In genomic region chr9:89606567-89607311, GRCh38 we compare ENCODE assay signal across 8 cellular contexts. TPM values are rescaled to one million over a fixed set of nuclear protein-coding genes. Genes with fewer than 3 reads are reported as not detected.
DNase-seq lines count a peak whose midpoint lies in the region; ATAC-seq and TF ChIP-seq lines count a peak whose summit lies in the region.

No MANE protein-coding gene starts in this region.

- no peak for ATAC-seq in activated B cell treated with CpG ODN at 0.5 μM for 24 hours (ENCODE audit: low read depth)
- no peak for ATAC-seq in stimulated activated memory B cell treated with anti-CD40 and anti-IgM and Interleukin-4, amounts not matched to agents 10 μg/mL and 1 μg/mL and 100 μg/mL, for 72 hours
- no peak for ATAC-seq in GM18519 (IDR thresholded peaks at IDR 0.05; ENCODE audit: low FRiP score, unreplicated experiment)

- no peak overlapping the region for H4K91ac ChIP-seq in mesenchymal stem cell (ENCODE audit: low read length)

- WGBS in HUES64 = 20% methylated on average over 9 of the region's 9 CpGs
- 17% methylated on average over 7 of the region's 9 CpGs for WGBS in mesenchymal stem cell

- no peaks in the 10 kb centered on the region for H3K9me3 Mint-ChIP-seq in activated B cell treated with CpG ODN at 0.5 μM for 24 hours
- H3K9me3 Mint-ChIP-seq in stimulated activated memory B cell treated with anti-CD40 and anti-IgM and Interleukin-4, amounts not matched to agents 10 μg/mL and 1 μg/mL and 100 μg/mL, for 72 hours = no peaks in the 10 kb centered on the region

- DNase-seq in activated B cell treated with CpG ODN at 0.5 μM for 24 hours (no peak), mesenchymal stem cell (peak; percentile 50), NCI-H187 treated with DMSO at 0.1 percent for 48 hours (lab: John Stamatoyannopoulos, UW) (no peak)

- no peaks in the 10 kb centered on the region for H3K36me3 Mint-ChIP-seq in activated B cell treated with CpG ODN at 0.5 μM for 24 hours (ENCODE audit: low read depth)
- no peaks in the 10 kb centered on the region for H3K36me3 Mint-ChIP-seq in stimulated activated memory B cell treated with anti-CD40 and anti-IgM and Interleukin-4, amounts not matched to agents 10 μg/mL and 1 μg/mL and 100 μg/mL, for 72 hours

- H3K27me3 Mint-ChIP-seq in activated B cell treated with CpG ODN at 0.5 μM for 24 hours = no peaks in the 10 kb centered on the region
- peaks cover 38% of the 10 kb centered on the region for H3K27me3 Mint-ChIP-seq in stimulated activated memory B cell treated with anti-CD40 and anti-IgM and Interleukin-4, amounts not matched to agents 10 μg/mL and 1 μg/mL and 100 μg/mL, for 72 hours

- peak overlapping the region; percentile 26 for H3K27ac Mint-ChIP-seq in activated B cell treated with CpG ODN at 0.5 μM for 24 hours
- H3K27ac Mint-ChIP-seq in stimulated activated memory B cell treated with anti-CD40 and anti-IgM and Interleukin-4, amounts not matched to agents 10 μg/mL and 1 μg/mL and 100 μg/mL, for 72 hours = peak overlapping the region; percentile 77

- H3K23ac ChIP-seq in mesenchymal stem cell (ENCODE audit: low read length in 2 of 2) = no peak overlapping the region

- no peak overlapping the region for H2AFZ ChIP-seq in mesenchymal stem cell (ENCODE audit: low read depth, low read length)

- peaks cover 24 to 49% (median 36%) of the 10 kb centered on the region in 11 experiments for H3K27me3 ChIP-seq in BLaER1 treated with 17β-estradiol and CSF1 and Interleukin-3, amounts not matched to agents 10 nM and 100 nM
- H3K27me3 ChIP-seq in HUES64 (ENCODE audit: insufficient read depth, low read length) = peaks cover 71% of the 10 kb centered on the region
- H3K27me3 ChIP-seq in endocrine pancreas (ENCODE audit: control insufficient read depth, insufficient read depth, low read length) = no peaks in the 10 kb centered on the region
- H3K27me3 ChIP-seq in mesenchymal stem cell (ENCODE audit: control insufficient read depth in 1 of 2, insufficient read depth in 1 of 2, low read length in 2 of 2) = peaks cover 25 to 27% of the 10 kb centered on the region in 2 experiments

- intact Hi-C loops in activated B cell treated with CpG ODN at 0.5 μM for 24 hours (cut with micrococcal nuclease) = loop anchor here (10.0 kb wide), 1 partner anchor 1258 kb away; no protein-coding TSS in a partner anchor

- no peak overlapping the region for H2BK120ac ChIP-seq in mesenchymal stem cell (ENCODE audit: low read depth, low read length)

- H3K4me1 Mint-ChIP-seq in activated B cell treated with CpG ODN at 0.5 μM for 24 hours = peaks cover 32% of the 10 kb centered on the region
- H3K4me1 Mint-ChIP-seq in stimulated activated memory B cell treated with anti-CD40 and anti-IgM and Interleukin-4, amounts not matched to agents 10 μg/mL and 1 μg/mL and 100 μg/mL, for 72 hours = peaks cover 40% of the 10 kb centered on the region

- no peaks in the 10 kb centered on the region for H3K36me3 ChIP-seq in BLaER1 treated with 17β-estradiol and CSF1 and Interleukin-3, amounts not matched to agents 10 nM and 100 nM
- H3K36me3 ChIP-seq in HUES64 (ENCODE audit: insufficient read depth, low read length) (peaks cover 2% of the 10 kb centered on the region; the same call in 1 of the 2 replicates), endocrine pancreas (ENCODE audit: control insufficient read depth, insufficient read depth, low read length) (no peaks in the 10 kb centered on the region), mesenchymal stem cell (ENCODE audit: control insufficient read depth in 1 of 2, insufficient read depth in 2 of 2, low read depth in 1 of 2, low read length in 2 of 2) (no peaks in the 10 kb centered on the region)

- peak overlapping the region in 1 of 2 experiments; percentile 94 for H3K18ac ChIP-seq in mesenchymal stem cell (ENCODE audit: low read depth in 1 of 2, low read length in 2 of 2)

- no peak overlapping the region for H2BK12ac ChIP-seq in mesenchymal stem cell (ENCODE audit: low read length in 2 of 2)

- peak overlapping the region; percentile 64 to 78 (median 70) for H3K4me3 ChIP-seq in BLaER1 treated with 17β-estradiol and CSF1 and Interleukin-3, amounts not matched to agents 10 nM and 100 nM
- H3K4me3 ChIP-seq in HUES64 (ENCODE audit: low read length) = peak overlapping the region; percentile 66
- H3K4me3 ChIP-seq in endocrine pancreas (ENCODE audit: control insufficient read depth, insufficient read depth, low read length) = peak overlapping the region; percentile 30
- H3K4me3 ChIP-seq in mesenchymal stem cell (ENCODE audit: insufficient read depth in 1 of 2, low read depth in 1 of 2, low read length in 2 of 2) = peak overlapping the region in 1 of 2 experiments; percentile 86

- no peak overlapping the region for H2BK5ac ChIP-seq in mesenchymal stem cell (ENCODE audit: low read depth, low read length, poor library complexity, severe bottlenecking)

- H2AK5ac ChIP-seq in mesenchymal stem cell (ENCODE audit: low read length, severe bottlenecking) = no peak overlapping the region

- peak overlapping the region in 6 of 11 experiments; percentile 59 to 70 (median 66); a peak in 10 of 22 replicates for H3K27ac ChIP-seq in BLaER1 treated with 17β-estradiol and CSF1 and Interleukin-3, amounts not matched to agents 10 nM and 100 nM
- H3K27ac ChIP-seq in HUES64 (ENCODE audit: low read depth, low read length) (no peak overlapping the region), mesenchymal stem cell (ENCODE audit: low read length, poor library complexity, severe bottlenecking) (no peak overlapping the region)

- CTCF ChIA-PET in activated B cell treated with CpG ODN at 0.5 μM for 24 hours (lab: Charles Lee) = interaction anchor here (1.9 kb wide), 1 partner anchor 493 kb away, joined by 7 read pairs; no protein-coding TSS in a partner anchor

- peak overlapping the region; percentile 76 for H4K8ac ChIP-seq in mesenchymal stem cell (ENCODE audit: low read length)

- H3K14ac ChIP-seq in mesenchymal stem cell (ENCODE audit: low read length in 2 of 2) = no peak overlapping the region

- peaks cover 2% of the 10 kb centered on the region for H3K79me1 ChIP-seq in mesenchymal stem cell (replicated peaks; ENCODE audit: low read length, poor library complexity, severe bottlenecking)

- peak overlapping the region; percentile 84 for H3K4me3 Mint-ChIP-seq in activated B cell treated with CpG ODN at 0.5 μM for 24 hours
- peak overlapping the region; percentile 88 for H3K4me3 Mint-ChIP-seq in stimulated activated memory B cell treated with anti-CD40 and anti-IgM and Interleukin-4, amounts not matched to agents 10 μg/mL and 1 μg/mL and 100 μg/mL, for 72 hours

- peak overlapping the region in 10 of 11 experiments; percentile 62 to 83 (median 74); a peak in 16 of 22 replicates for H3K9ac ChIP-seq in BLaER1 treated with 17β-estradiol and CSF1 and Interleukin-3, amounts not matched to agents 10 nM and 100 nM
- no peak overlapping the region for H3K9ac ChIP-seq in HUES64 (ENCODE audit: low read depth, low read length)
- H3K9ac ChIP-seq in endocrine pancreas (ENCODE audit: control insufficient read depth, insufficient read depth, low read length) = peak overlapping the region; percentile 44
- H3K9ac ChIP-seq in mesenchymal stem cell (ENCODE audit: low read length) = peak overlapping the region; percentile 87

- H3K9me3 ChIP-seq in BLaER1 treated with 17β-estradiol and CSF1 and Interleukin-3, amounts not matched to agents 10 nM and 100 nM (replicated peaks in 1 of 11) = peaks cover 0 to 4% (median under 1%) of the 10 kb centered on the region in 11 experiments; a peak in 8 of 22 replicates
- no peaks in the 10 kb centered on the region for H3K9me3 ChIP-seq in HUES64 (ENCODE audit: insufficient read depth, low read depth, low read length)
- H3K9me3 ChIP-seq in endocrine pancreas (ENCODE audit: control insufficient read depth, low read length) = no peaks in the 10 kb centered on the region
- H3K9me3 ChIP-seq in mesenchymal stem cell (ENCODE audit: control insufficient read depth, low read length) = peaks cover 4% of the 10 kb centered on the region

- peaks cover 0 to 26% (median 13%) of the 10 kb centered on the region in 11 experiments; a peak in 11 of 22 replicates for H4K20me1 ChIP-seq in BLaER1 treated with 17β-estradiol and CSF1 and Interleukin-3, amounts not matched to agents 10 nM and 100 nM

- no peak overlapping the region for H3K4ac ChIP-seq in mesenchymal stem cell (ENCODE audit: low read depth in 1 of 2, low read length in 2 of 2)

- H2BK15ac ChIP-seq in mesenchymal stem cell (ENCODE audit: low read depth, poor library complexity, severe bottlenecking) = no peak overlapping the region

- H3K4me2 ChIP-seq in BLaER1 treated with 17β-estradiol and CSF1 and Interleukin-3, amounts not matched to agents 10 nM and 100 nM = peak overlapping the region; percentile 97 to 100 (median 99)
- H3K4me2 ChIP-seq in mesenchymal stem cell (ENCODE audit: low read length, poor library complexity, severe bottlenecking) = peak overlapping the region; percentile 19

- no peak for TF ChIP-seq CTCF in activated B cell treated with CpG ODN at 0.5 μM for 24 hours (IDR thresholded peaks at IDR 0.05)

- H3K4me1 ChIP-seq in BLaER1 treated with 17β-estradiol and CSF1 and Interleukin-3, amounts not matched to agents 10 nM and 100 nM = peaks cover 34 to 49% (median 45%) of the 10 kb centered on the region in 10 experiments
- H3K4me1 ChIP-seq in HUES64 (ENCODE audit: insufficient read depth, low read length) (peaks cover 20% of the 10 kb centered on the region), endocrine pancreas (ENCODE audit: control insufficient read depth, insufficient read depth, low read length) (peaks cover 6% of the 10 kb centered on the region), mesenchymal stem cell (ENCODE audit: control insufficient read depth, insufficient read depth, low read depth, low read length) (peaks cover 33% of the 10 kb centered on the region)

- POLR2A ChIA-PET in activated B cell treated with CpG ODN at 0.5 μM for 24 hours (lab: Charles Lee) = no interaction called here

RNA-seq across cellular contexts. Expression of gene GADD45G, which starts 1.9 kb away (rescaled TPM):
- 3.3 TPM for polyA plus RNA-seq in HUES64 (2013, experiment 1 of 2)
- 3.8 TPM for polyA plus RNA-seq in HUES64 (2013, experiment 2 of 2)
- 7.5 and 7.6 TPM in 2 replicates for total RNA-seq in activated B cell treated with CpG ODN at 0.5 μM for 24 hours
- 5.9 TPM for polyA plus RNA-seq in mesenchymal stem cell (2013, experiment 1 of 2)
- 5.1 TPM for polyA plus RNA-seq in mesenchymal stem cell (2013, experiment 2 of 2)

Comparison
In these comparisons a context has a peak if more than half of its experiments do, and no peak if none do; other contexts are left out.
1. H3K27ac ChIP-seq: peak in BLaER1 treated with 17β-estradiol and CSF1 and Interleukin-3, amounts not matched to agents 10 nM and 100 nM (6 of 11); none in HUES64 (single experiment) and mesenchymal stem cell (single experiment).